23 cellular contexts compared by ENCODE assay signal in the genomic region with DNA sequence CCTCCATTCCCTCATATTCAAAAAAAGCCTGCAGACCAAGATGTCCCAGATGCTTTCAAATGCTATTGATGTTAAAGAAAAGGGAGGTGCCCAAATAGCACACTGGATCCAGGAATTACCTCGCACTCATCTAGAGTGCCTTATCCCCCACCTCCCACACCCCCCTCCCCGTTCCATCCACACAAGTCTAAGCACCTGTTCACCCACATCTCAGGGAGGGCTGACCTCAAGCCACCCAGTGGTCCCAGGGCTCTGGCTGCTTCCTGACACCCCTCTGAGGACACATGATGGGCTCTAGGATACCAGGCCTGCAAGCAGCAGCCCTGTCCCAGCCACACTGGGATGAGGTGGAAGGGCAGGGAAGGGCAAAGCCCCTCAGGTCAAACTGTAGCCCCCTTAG. TPM values are rescaled to one million over a fixed set of nuclear protein-coding genes. Genes with fewer than 3 reads are reported as not detected.
"Had no signal": no experiment of that assay in that cellular context is flagged by ENCODE, and none has a peak within 500 bp of the region (broad histone marks: within the 10 kb centered on the region; RNA-seq: fewer than 3 reads in every experiment).

No MANE protein-coding gene starts in this region.

- H3K4me1 ChIP-seq: adrenal gland, ascending aorta, foreskin keratinocyte, testis had no signal

- H3K9me3 ChIP-seq: adrenal gland, ascending aorta, testis, upper lobe of left lung had no signal

- ATAC-seq: foreskin keratinocyte; left ventricle myocardium superior; stimulated activated naive B cell treated with anti-CD40 and anti-IgM and Interleukin-4, amounts not matched to agents 10 μg/mL and 1 μg/mL and 100 μg/mL, for 72 hours; T-cell had no signal

- DNase-seq: activated CD4-positive, alpha-beta T cell treated with anti-CD3 and anti-CD28 coated beads for 1 hour; activated T-cell treated with anti-CD3 and anti-CD28 coated beads, Interleukin-2, amount 50 U/mL, for 1 hour; adrenal gland; brain microvascular endothelial cell; central memory CD4-positive, alpha-beta T cell; dermis blood vessel endothelial cell; effector CD8-positive, alpha-beta T cell; erythroblast; foreskin keratinocyte; glutamatergic neuron; left ventricle myocardium superior; nephron progenitor cell; stimulated activated CD4-positive, alpha-beta T cell treated with anti-CD3 and anti-CD28 coated beads, Interleukin-2, amount 100 ng/mL, for 48 hours; stimulated activated CD8-positive, alpha-beta memory T cell treated with anti-CD3 and anti-CD28 coated beads, Interleukin-4, amount 100 ng/mL, for 48 hours; stimulated activated naive B cell treated with anti-CD40 and anti-IgM and Interleukin-4, amounts not matched to agents 10 μg/mL and 1 μg/mL and 100 μg/mL, for 72 hours; T-cell; testis; upper lobe of left lung had no signal

- H3K9me3 Mint-ChIP-seq: nephron progenitor cell; stimulated activated naive B cell treated with anti-CD40 and anti-IgM and Interleukin-4, amounts not matched to agents 10 μg/mL and 1 μg/mL and 100 μg/mL, for 72 hours; T-cell; T-helper 2 cell treated with Interferon-gamma antibody and Interleukin-4, amounts not matched to agents 5 μg/mL and 100 μg/mL, for 36 hours had no signal

- H3K27me3 ChIP-seq: adrenal gland, ascending aorta, brain microvascular endothelial cell, hepatocyte, testis had no signal

- H3K27ac Mint-ChIP-seq: activated naive CD8-positive, alpha-beta T cell; nephron progenitor cell; stimulated activated naive B cell treated with anti-CD40 and anti-IgM and Interleukin-4, amounts not matched to agents 10 μg/mL and 1 μg/mL and 100 μg/mL, for 72 hours; T-cell; T-helper 2 cell treated with Interferon-gamma antibody and Interleukin-4, amounts not matched to agents 5 μg/mL and 100 μg/mL, for 36 hours had no signal

- H3K4me3 Mint-ChIP-seq: activated naive CD8-positive, alpha-beta T cell; nephron progenitor cell; stimulated activated naive B cell treated with anti-CD40 and anti-IgM and Interleukin-4, amounts not matched to agents 10 μg/mL and 1 μg/mL and 100 μg/mL, for 72 hours; T-cell; T-helper 2 cell treated with Interferon-gamma antibody and Interleukin-4, amounts not matched to agents 5 μg/mL and 100 μg/mL, for 36 hours had no signal

- H3K36me3 ChIP-seq: adrenal gland, ascending aorta, brain microvascular endothelial cell, upper lobe of left lung had no signal

- H3K4me3 ChIP-seq: adrenal gland, ascending aorta, hepatocyte, testis, upper lobe of left lung had no signal

- H3K36me3 Mint-ChIP-seq: activated naive CD8-positive, alpha-beta T cell; stimulated activated naive B cell treated with anti-CD40 and anti-IgM and Interleukin-4, amounts not matched to agents 10 μg/mL and 1 μg/mL and 100 μg/mL, for 72 hours; T-cell had no signal

- H3K27ac ChIP-seq: adrenal gland, ascending aorta, brain microvascular endothelial cell, foreskin keratinocyte, hepatocyte, testis, upper lobe of left lung, VCaP had no signal

RNA-seq across cellular contexts. Expression of a gene that starts 4.8 kb away (rescaled TPM):
- total RNA-seq: ascending aorta, dermis blood vessel endothelial cell, foreskin keratinocyte had no signal
- polyA plus RNA-seq: foreskin keratinocyte had no signal

RNA-seq across cellular contexts. Expression of a gene that starts 54.8 kb away (rescaled TPM):
- total RNA-seq: ascending aorta had no signal
